ENCODE assay signal across 11 cellular contexts in the genomic region with DNA sequence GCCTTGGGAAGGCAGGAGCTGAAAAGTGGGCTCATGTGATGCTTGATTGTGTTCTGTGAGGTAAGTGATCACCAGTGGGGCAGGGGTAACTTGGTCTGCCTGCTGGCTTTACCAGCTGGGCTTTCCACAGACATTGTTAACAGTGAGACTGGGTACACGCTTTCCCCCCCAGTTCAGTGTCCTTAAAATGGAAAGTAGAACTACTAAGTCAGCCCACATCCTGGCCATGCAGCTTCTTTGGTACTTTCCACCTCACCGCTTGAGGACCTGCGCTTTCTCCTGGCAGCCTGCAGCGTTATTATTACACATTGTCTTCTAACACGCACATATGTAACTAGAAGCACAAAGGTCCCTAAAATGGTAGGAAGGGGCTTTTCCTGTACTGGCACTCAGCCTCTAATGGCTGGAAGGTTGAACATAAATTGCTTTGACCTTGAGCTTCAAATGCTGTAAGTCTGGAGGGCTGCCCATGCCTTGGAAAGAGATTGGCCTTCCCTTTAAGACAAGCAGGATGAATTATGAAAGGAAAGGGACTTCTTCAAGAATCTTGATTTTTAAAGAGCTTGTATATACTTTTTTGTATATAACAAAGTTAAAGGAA.
A peak's percentile ranks its signal among the peaks of the same experiment; 100 is the strongest.
DNase-seq lines count a peak whose midpoint lies in the region; ATAC-seq and TF ChIP-seq lines count a peak whose summit lies in the region.
"Had no signal": no experiment of that assay in that cellular context is flagged by ENCODE, and none has a peak within 500 bp of the region (broad histone marks: within the 10 kb centered on the region; RNA-seq: fewer than 3 reads in every experiment).

No MANE protein-coding gene starts in this region.

- H3K27ac Mint-ChIP-seq in activated CD4-positive, alpha-beta T cell treated with anti-CD3 and anti-CD28 coated beads, Interleukin-2, amount 10 ng/mL, durations not matched to agents 7 days and 5 days, result no peak overlapping the region

- DNase-seq in dermis blood vessel endothelial cell, result peak; percentile 29
- DNase-seq in activated CD4-positive, alpha-beta T cell treated with anti-CD3 and anti-CD28 coated beads, Interleukin-2, amount 10 ng/mL, durations not matched to agents 7 days and 5 days, result no peak
- no peak for DNase-seq in BE2C
- no peak for DNase-seq in NCI-H82 (lab: John Stamatoyannopoulos, UW)
- no peak for DNase-seq in HCEC 1CT
- DNase-seq: NCI-H526, sigmoid colon had no signal

- no peaks in the 10 kb centered on the region for H3K9me3 Mint-ChIP-seq in activated CD4-positive, alpha-beta T cell treated with anti-CD3 and anti-CD28 coated beads, Interleukin-2, amount 10 ng/mL, durations not matched to agents 7 days and 5 days

- H3K4me1 Mint-ChIP-seq in activated CD4-positive, alpha-beta T cell treated with anti-CD3 and anti-CD28 coated beads, Interleukin-2, amount 10 ng/mL, durations not matched to agents 7 days and 5 days, result no peaks in the 10 kb centered on the region

- H3K9me3 ChIP-seq in BE2C, result no peaks in the 10 kb centered on the region; the same call in 1 of the 2 replicates
- H3K9me3 ChIP-seq: sigmoid colon, thoracic aorta had no signal

- H3K4me3 ChIP-seq in BE2C (ENCODE audit: low read depth, low read length), result no peak overlapping the region
- H3K4me3 ChIP-seq: sigmoid colon, thoracic aorta had no signal

- H3K4me3 Mint-ChIP-seq in activated CD4-positive, alpha-beta T cell treated with anti-CD3 and anti-CD28 coated beads, Interleukin-2, amount 10 ng/mL, durations not matched to agents 7 days and 5 days, result no peak overlapping the region

- CTCF ChIA-PET in activated CD4-positive, alpha-beta T cell treated with anti-CD3 and anti-CD28 coated beads, Interleukin-2, amount 10 ng/mL, durations not matched to agents 7 days and 5 days (lab: Charles Lee), result no interaction called here

- peaks cover 5% of the 10 kb centered on the region; the same call in 1 of the 2 replicates for H3K36me3 ChIP-seq in BE2C
- H3K36me3 ChIP-seq: sigmoid colon, thoracic aorta had no signal

- TF ChIP-seq CTCF in BE2C (IDR thresholded peaks at IDR 0.05; ENCODE audit: low read depth, low read length), result no peak

- H3K27me3 ChIP-seq in BE2C, result no peaks in the 10 kb centered on the region
- H3K27me3 ChIP-seq: sigmoid colon had no signal

- POLR2A ChIA-PET in activated CD4-positive, alpha-beta T cell treated with anti-CD3 and anti-CD28 coated beads, Interleukin-2, amount 10 ng/mL, durations not matched to agents 7 days and 5 days (lab: Charles Lee), result no interaction called here

- peak; percentile 86 for ATAC-seq in GM18870 (IDR thresholded peaks at IDR 0.05; ENCODE audit: unreplicated experiment)
- ATAC-seq in GM21515 (IDR thresholded peaks at IDR 0.05; ENCODE audit: unreplicated experiment), result peak; percentile 79
- peak; percentile 81 for ATAC-seq in HG02981 (IDR thresholded peaks at IDR 0.05; ENCODE audit: unreplicated experiment)

- H3K4me1 ChIP-seq in BE2C, result peaks cover 25% of the 10 kb centered on the region

- peaks cover 9% of the 10 kb centered on the region for H3K27me3 Mint-ChIP-seq in activated CD4-positive, alpha-beta T cell treated with anti-CD3 and anti-CD28 coated beads, Interleukin-2, amount 10 ng/mL, durations not matched to agents 7 days and 5 days

- no peaks in the 10 kb centered on the region for H3K36me3 Mint-ChIP-seq in activated CD4-positive, alpha-beta T cell treated with anti-CD3 and anti-CD28 coated beads, Interleukin-2, amount 10 ng/mL, durations not matched to agents 7 days and 5 days (ENCODE audit: low read depth)
